ENCODE assay signal across 17 cellular contexts in the genomic region with DNA sequence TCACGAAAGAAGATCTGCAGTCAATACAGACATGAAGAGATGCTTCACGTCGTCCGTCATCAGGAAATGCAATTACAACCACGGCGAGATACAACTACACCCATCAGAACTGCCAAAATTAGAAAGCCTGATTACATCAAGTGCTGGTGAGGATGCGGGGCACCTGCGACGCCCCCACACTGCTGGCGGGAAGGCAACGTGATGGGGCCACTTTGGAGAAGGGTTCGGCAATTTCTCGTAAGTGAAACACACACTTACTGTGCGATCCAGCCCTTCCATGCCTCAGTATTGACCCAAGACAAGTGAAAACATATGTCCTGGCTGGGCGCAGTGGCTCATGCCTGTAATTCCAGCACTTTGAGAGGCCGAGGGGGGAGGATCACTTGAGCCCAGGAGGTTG. TPM values are rescaled to one million over a fixed set of nuclear protein-coding genes. Genes with fewer than 3 reads are reported as not detected.
DNase-seq lines count a peak whose midpoint lies in the region; ATAC-seq, FAIRE-seq and TF ChIP-seq lines count a peak whose summit lies in the region.
"Had no signal": no experiment of that assay in that cellular context is flagged by ENCODE, and none has a peak within 500 bp of the region (broad histone marks: within the 10 kb centered on the region; RNA-seq: fewer than 3 reads in every experiment).

No MANE protein-coding gene starts in this region.

- H3K4me1 ChIP-seq in kidney (ENCODE audit: control insufficient read depth in 1 of 2, insufficient read depth in 1 of 2, low read depth in 1 of 2, low read length in 2 of 2) (no peaks in the 10 kb centered on the region), suprapubic skin (no peaks in the 10 kb centered on the region)

- H3K4me3 ChIP-seq in kidney (ENCODE audit: low read length in 2 of 2) (no peak overlapping the region), suprapubic skin (no peak overlapping the region)
- H3K4me3 ChIP-seq: BLaER1 had no signal

- H3K36me3 ChIP-seq in kidney (ENCODE audit: control insufficient read depth in 1 of 2, insufficient read depth in 2 of 2, low read length in 2 of 2) (no peaks in the 10 kb centered on the region), suprapubic skin (no peaks in the 10 kb centered on the region)
- H3K36me3 ChIP-seq: BLaER1 had no signal

- 85% methylated on average over 16 of the region's 16 CpGs for WGBS in suprapubic skin

- TF ChIP-seq CTCF in kidney (IDR thresholded peaks at IDR 0.05; ENCODE audit: borderline replicate concordance, extremely low read depth, insufficient read depth), result no peak
- TF ChIP-seq CTCF in suprapubic skin (IDR thresholded peaks at IDR 0.05), result no peak

- TF ChIP-seq POLR2A in suprapubic skin (IDR thresholded peaks at IDR 0.05), result no peak
- TF ChIP-seq POLR2A in GM18505 (IDR thresholded peaks at IDR 0.05; ENCODE audit: borderline replicate concordance, extremely low read depth, insufficient read depth, insufficient read length), result no peak

- H3K9ac ChIP-seq in kidney (ENCODE audit: low read length in 2 of 2), result no peak overlapping the region
- H3K9ac ChIP-seq: BLaER1 had no signal

- no peak overlapping the region for H3K27ac ChIP-seq in kidney (ENCODE audit: low read depth in 2 of 2, low read length in 2 of 2)
- H3K27ac ChIP-seq in suprapubic skin, result no peak overlapping the region
- H3K27ac ChIP-seq: BLaER1 had no signal

- DNase-seq in left ventricle myocardium superior (peak; percentile 14), cardiac septum (ENCODE audit: low spot score) (no peak), HTR-8/SVneo (ENCODE audit: insufficient read length, low spot score) (no peak), kidney (peak; percentile 42), suprapubic skin (ENCODE audit: low spot score in 2 of 2) (no peak)
- DNase-seq: 8988T; CD4-positive, alpha-beta memory T cell; DMS153; DMS79; GDM1; GOT3; H7 had no signal

- no peak for TF ChIP-seq EP300 in suprapubic skin (IDR thresholded peaks at IDR 0.05)

- H3K9me3 ChIP-seq in kidney (ENCODE audit: control insufficient read depth in 1 of 2, low read length in 2 of 2) (peaks cover 0 to 5% of the 10 kb centered on the region in 2 donors), suprapubic skin (no peaks in the 10 kb centered on the region)

- intact Hi-C loops in left ventricle myocardium superior (cut with micrococcal nuclease), result no loop called here
- intact Hi-C loops in cardiac septum (cut with DNase I), result no loop called here
- intact Hi-C loops in kidney (cut with DNase I), result no loop called here

- FAIRE-seq in HTR-8/SVneo (lab: Jason Lieb, UNC) (peak; percentile 66), kidney (lab: Jason Lieb, UNC) (no peak)
- FAIRE-seq: GM12892 had no signal

- H3K27me3 ChIP-seq in suprapubic skin, result no peaks in the 10 kb centered on the region

- ATAC-seq in left ventricle myocardium superior, result no peak
- no peak for ATAC-seq in GM18505 (IDR thresholded peaks at IDR 0.05; ENCODE audit: unreplicated experiment)
- ATAC-seq in GM21825 (IDR thresholded peaks at IDR 0.05; ENCODE audit: unreplicated experiment), result no peak
- ATAC-seq: HCT116 had no signal

RNA-seq across cellular contexts. Expression of a gene that starts 25.8 kb away (rescaled TPM):
- total RNA-seq in left ventricle myocardium superior (32.7 TPM), cardiac septum (38.9 TPM), kidney (53.0 TPM), suprapubic skin (10 to 100 TPM; 16.2 to 41.6 (median 22.0) TPM)
- polyA plus RNA-seq in kidney (ENCODE audit: insufficient read depth, low read depth, low replicate concordance), result 14.1 TPM
- polyA plus RNA-seq: CD4-positive, alpha-beta memory T cell had no signal

Comparison
In these comparisons a context has a peak if more than half of its experiments do, and no peak if none do; other contexts are left out.
1. DNase-seq: peak in left ventricle myocardium superior (single experiment) and kidney (single experiment); none in cardiac septum (single experiment), HTR-8/SVneo (single experiment) and suprapubic skin (0 of 2).